Comparison of ENCODE assay signal across 16 cellular contexts in the genomic region with DNA sequence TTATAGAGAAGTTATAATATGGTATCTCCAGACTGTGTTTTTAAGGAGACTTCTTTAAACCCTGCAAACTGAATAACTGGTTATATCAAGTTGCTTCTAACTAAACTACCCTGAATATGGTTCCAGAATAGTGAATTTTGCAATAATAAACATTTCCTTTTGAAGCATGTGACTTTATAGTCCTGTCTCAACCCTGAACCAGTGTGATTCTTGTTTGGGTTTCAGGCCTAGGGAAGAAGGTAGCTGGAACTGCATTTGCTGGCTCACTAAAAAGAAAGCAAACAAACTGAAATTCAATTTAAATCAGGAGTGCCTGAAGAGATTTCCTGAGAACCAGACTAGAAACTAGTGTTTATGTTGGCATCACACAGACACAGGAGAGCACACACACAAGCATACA.
"Had no signal": no experiment of that assay in that cellular context is flagged by ENCODE, and none has a peak within 500 bp of the region (broad histone marks: within the 10 kb centered on the region; RNA-seq: fewer than 3 reads in every experiment).

No MANE protein-coding gene starts in this region.

- ATAC-seq: activated CD4-positive, CD25-positive, alpha-beta regulatory T cell treated with anti-CD3 and anti-CD28 coated beads, Interleukin-2, amount 50 U/mL, for 24 hours; foreskin keratinocyte; pancreas; stimulated activated effector memory CD8-positive, alpha-beta T cell treated with anti-CD3 and anti-CD28 coated beads, Interleukin-12 subunit alpha, Interleukin-12 subunit beta, amount 100 ng/mL, for 72 hours had no signal

- H3K27ac ChIP-seq: esophagus muscularis mucosa, foreskin keratinocyte, neural progenitor cell, pancreas, thyroid gland had no signal

- H3K4me2 ChIP-seq: neural progenitor cell had no signal

- H3K36me3 ChIP-seq: esophagus muscularis mucosa, neural progenitor cell, pancreas, thyroid gland had no signal

- DNase-seq: activated CD4-positive, alpha-beta T cell treated with anti-CD3 and anti-CD28 coated beads, Interleukin-2, amount 50 U/mL, for 4 hours; activated naive CD4-positive, alpha-beta T cell; activated naive CD8-positive, alpha-beta T cell treated with anti-CD3 and anti-CD28 coated beads, Interleukin-2, amount 10 ng/mL, durations not matched to agents 7 days and 5 days; activated T-cell treated with anti-CD3 and anti-CD28 coated beads for 4 hours; anterior cingulate cortex; foreskin keratinocyte; head of caudate nucleus; pancreas; stimulated activated CD4-positive, alpha-beta T cell treated with anti-CD3 and anti-CD28 coated beads, Interleukin-12 subunit alpha, Interleukin-12 subunit beta, amount 100 ng/mL, for 4 hours; stimulated activated CD4-positive, alpha-beta T cell treated with anti-CD3 and anti-CD28 coated beads, Interleukin-2, amount 100 ng/mL, for 24 hours; thyroid gland had no signal

- H3K9ac ChIP-seq: neural progenitor cell had no signal

- H3K4me3 ChIP-seq: esophagus muscularis mucosa, lung, neural progenitor cell, pancreas, thyroid gland had no signal

- H2AFZ ChIP-seq: neural progenitor cell had no signal

- H3K9me3 ChIP-seq: esophagus muscularis mucosa, pancreas, thyroid gland had no signal

- H3K4me1 ChIP-seq: foreskin keratinocyte had no signal
